ENCODE assay signal across 24 cellular contexts in the genomic region with DNA sequence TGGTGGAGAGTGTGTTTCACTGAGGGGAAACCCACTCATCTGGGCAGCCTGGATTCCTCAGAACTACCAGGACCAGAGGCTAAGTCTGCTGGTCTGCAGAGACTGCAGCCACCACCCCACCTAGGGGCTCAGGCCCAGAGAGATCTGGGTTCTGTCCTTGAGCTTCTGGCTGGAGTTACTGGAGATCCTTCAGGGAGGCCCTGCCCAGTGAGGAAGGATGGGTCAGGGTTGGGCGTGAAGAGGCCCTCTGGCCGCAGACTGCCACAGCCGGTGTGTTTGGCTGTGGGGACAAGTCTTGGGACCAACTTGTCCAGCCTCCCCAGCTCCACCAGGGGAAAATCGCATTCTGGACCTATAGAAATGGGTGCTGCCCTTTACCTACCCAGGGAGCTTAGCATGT.
"Had no signal": no experiment of that assay in that cellular context is flagged by ENCODE, and none has a peak within 500 bp of the region (broad histone marks: within the 10 kb centered on the region; RNA-seq: fewer than 3 reads in every experiment).

No MANE protein-coding gene starts in this region.

- H3K4me1 ChIP-seq: stomach, suprapubic skin, testis, thyroid gland, tibial artery, tibial nerve, transverse colon, upper lobe of left lung, upper lobe of right lung, uterus, vagina had no signal

- H3K27ac ChIP-seq: stomach, suprapubic skin, testis, thoracic aorta, thyroid gland, tibial artery, tibial nerve, transverse colon, upper lobe of left lung, upper lobe of right lung, uterus, vagina had no signal

- H3K27me3 ChIP-seq: stomach, suprapubic skin, testis, thyroid gland, tibial artery, tibial nerve, transverse colon, upper lobe of left lung, upper lobe of right lung, uterus, vagina had no signal

- DNase-seq: stimulated activated CD4-positive, alpha-beta T cell treated with anti-CD3 and anti-CD28 coated beads, Interleukin-2, amount 100 ng/mL, for 48 hours; stimulated activated CD4-positive, alpha-beta T cell treated with anti-CD3 and anti-CD28 coated beads, Interleukin-4, amount 100 ng/mL, for 1 hour; stimulated activated CD4-positive, alpha-beta T cell treated with anti-CD3 and anti-CD28 coated beads, Interleukin-4, amount 100 ng/mL, for 24 hours; stimulated activated CD4-positive, alpha-beta T cell treated with anti-CD3 and anti-CD28 coated beads, Interleukin-4, amount 100 ng/mL, for 4 hours; stimulated activated CD8-positive, alpha-beta memory T cell treated with anti-CD3 and anti-CD28 coated beads, Interleukin-4, amount 100 ng/mL, for 48 hours; stimulated activated naive B cell treated with anti-CD40 and anti-IgM and Interleukin-4, amounts not matched to agents 10 μg/mL and 1 μg/mL and 100 μg/mL, for 72 hours; stimulated activated naive CD4-positive, alpha-beta T cell; stimulated activated naive CD4-positive, alpha-beta T cell treated with Interleukin-2 at 50 U/mL for 16 hours; stimulated activated naive CD8-positive, alpha-beta T cell treated with anti-CD3 and anti-CD28 coated beads, Interleukin-15, amount 100 ng/mL, for 72 hours; stimulated activated naive CD8-positive, alpha-beta T cell treated with anti-CD3 and anti-CD28 coated beads, Interleukin-15, Interleukin-2, amounts not matched to agents 100 U/mL and 50 U/mL, for 24 hours; stomach; substantia nigra; testis; thyroid gland; tibial artery; transverse colon; trophoblast cell; upper lobe of right lung; uterus had no signal

- H3K36me3 ChIP-seq: stomach, suprapubic skin, thoracic aorta, thyroid gland, tibial artery, tibial nerve, transverse colon, upper lobe of left lung, upper lobe of right lung, uterus, vagina had no signal

- H3K4me3 ChIP-seq: stomach, suprapubic skin, testis, thoracic aorta, thyroid gland, tibial artery, tibial nerve, transverse colon, upper lobe of left lung, upper lobe of right lung, uterus, vagina had no signal

- H3K9me3 ChIP-seq: testis, thyroid gland, tibial artery, transverse colon, upper lobe of left lung, upper lobe of right lung, uterus, vagina had no signal
